ENCODE assay signal across 9 cellular contexts in genomic region chr6:127518212-127518709, GRCh38. TPM values are rescaled to one million over a fixed set of nuclear protein-coding genes. Genes with fewer than 3 reads are reported as not detected.
A peak's percentile ranks its signal among the peaks of the same experiment; 100 is the strongest.
DNase-seq lines count a peak whose midpoint lies in the region; ATAC-seq and TF ChIP-seq lines count a peak whose summit lies in the region.
"Had no signal": no experiment of that assay in that cellular context is flagged by ENCODE, and none has a peak within 500 bp of the region (broad histone marks: within the 10 kb centered on the region; RNA-seq: fewer than 3 reads in every experiment).

No MANE protein-coding gene starts in this region.

- CTCF ChIA-PET in AG04450 (lab: Charles Lee): interaction anchor here (0.6 to 3.9 kb wide), 3 partner anchors 22 to 252 kb away, joined by 3 to 42 read pairs (median 6); partner anchors contain the start of gene RNF146

- no peak for DNase-seq in AG04450 (ENCODE audit: low read depth, low spot score)
- peak; percentile 62 for DNase-seq in GM23338 (ENCODE audit: low spot score)
- peak; percentile 47 for DNase-seq in WERI-Rb-1
- no peak for DNase-seq in NCI-H1048 (lab: John Stamatoyannopoulos, UW)
- DNase-seq in UCSD-AML1 (lab: John Stamatoyannopoulos, UW; ENCODE audit: unreplicated experiment): no peak
- DNase-seq in HuH-7 (ENCODE audit: low spot score): no peak
- DNase-seq: cerebellar nuclear complex had no signal

- POLR2A ChIA-PET in AG04450 (lab: Yijun Ruan, JAX): no interaction called here

- H3K9me3 Mint-ChIP-seq in GM23338: no peaks in the 10 kb centered on the region

- H3K79me2 ChIP-seq in GM23338 (replicated peaks; ENCODE audit: insufficient read depth): 0 out of 2 replicates have a peak, but pooled peaks cover 8% of the 10 kb centered on the region

- H3K9me2 ChIP-seq in GM23338 (ENCODE audit: insufficient read depth): no peaks in the 10 kb centered on the region

- H3K4me2 ChIP-seq in GM23338: peak overlapping the region; percentile 96

- H3K27ac Mint-ChIP-seq in GM23338: peak overlapping the region; percentile 79; the same call in 1 of the 2 replicates

- H3K4me3 Mint-ChIP-seq in GM23338: peak overlapping the region; percentile 86

- H3K9me3 ChIP-seq in AG04450 (ENCODE audit: control insufficient read depth, insufficient read depth, low read length) (no peaks in the 10 kb centered on the region; the same call in 1 of the 2 replicates), WERI-Rb-1 (ENCODE audit: severe bottlenecking) (no peaks in the 10 kb centered on the region), iPS-18c (ENCODE audit: control insufficient read depth, insufficient read depth, low read length) (no peaks in the 10 kb centered on the region)

- peaks cover 22% of the 10 kb centered on the region for H3K27me3 Mint-ChIP-seq in GM23338 (ENCODE audit: insufficient read depth, low read depth, poor library complexity)

- H3K27ac ChIP-seq in AG04450 (ENCODE audit: low read depth, low read length) (no peak overlapping the region), GM23338 (ENCODE audit: low read depth) (peak overlapping the region; percentile 90; the same call in 1 of the 2 replicates), WERI-Rb-1 (peak overlapping the region; percentile 97)

- H3F3A ChIP-seq in GM23338 (replicated peaks; ENCODE audit: low read depth): 0 out of 2 replicates have a peak, but pooled peaks cover 6% of the 10 kb centered on the region

- H3K36me3 Mint-ChIP-seq in GM23338 (ENCODE audit: low read depth): peaks cover 14% of the 10 kb centered on the region

- H3K4me3 ChIP-seq in AG04450 (ENCODE audit: low read depth, low read length) (peak overlapping the region; percentile 58), GM23338 (peak overlapping the region; percentile 89), WERI-Rb-1 (ENCODE audit: low read depth, low read length) (peak overlapping the region; percentile 91), iPS-18c (ENCODE audit: insufficient read depth, low read depth, low read length) (peak overlapping the region; percentile 79)

- H3K4me1 ChIP-seq in GM23338 (ENCODE audit: insufficient read depth): peaks cover 23% of the 10 kb centered on the region

- H3K4me1 Mint-ChIP-seq in GM23338: peaks cover 33% of the 10 kb centered on the region

- peaks cover 11% of the 10 kb centered on the region; the same call in 1 of the 2 replicates for H4K20me1 ChIP-seq in GM23338 (replicated peaks; ENCODE audit: insufficient read depth)

- H3K36me3 ChIP-seq in GM23338 (ENCODE audit: insufficient read depth) (peaks cover 6% of the 10 kb centered on the region; the same call in 1 of the 2 replicates), WERI-Rb-1 (peaks cover 38% of the 10 kb centered on the region)

- no peak for TF ChIP-seq CTCF in AG04450 (IDR thresholded peaks at IDR 0.05; ENCODE audit: low read depth, low read length)
- TF ChIP-seq CTCF in GM23338 (conservative IDR thresholded peaks at IDR 0.05; ENCODE audit: low read depth in 2 of 2): no peak
- TF ChIP-seq CTCF in WERI-Rb-1 (IDR thresholded peaks at IDR 0.05; ENCODE audit: low read depth, low read length): no peak

- H2AFZ ChIP-seq in GM23338: peak overlapping the region; percentile 94

- H3K27me3 ChIP-seq in AG04450 (ENCODE audit: control insufficient read depth, insufficient read depth, low read length): no peaks in the 10 kb centered on the region
- peaks cover 28% of the 10 kb centered on the region for H3K27me3 ChIP-seq in GM23338 (ENCODE audit: insufficient read depth)
- no peaks in the 10 kb centered on the region for H3K27me3 ChIP-seq in WERI-Rb-1 (ENCODE audit: insufficient read depth, low read depth, severe bottlenecking)

- ATAC-seq in GM23338 (no peak), GM19351 (IDR thresholded peaks at IDR 0.05; ENCODE audit: unreplicated experiment) (no peak)

TF ChIP-seq in GM23338, 12 proteins besides CTCF, POLR2A, EP300 and RAD21 (continues in another document):
- TF ChIP-seq CREB1 (CRISPR knock-in tag; IDR thresholded peaks at IDR 0.05; ENCODE audit: low read depth): no peak
- no peak for TF ChIP-seq REST (IDR thresholded peaks at IDR 0.05; ENCODE audit: unreplicated experiment)
- no peak for TF ChIP-seq ZNF331 (CRISPR knock-in tag; IDR thresholded peaks at IDR 0.05; ENCODE audit: low read depth)

RNA-seq across cellular contexts. Expression of gene C6orf58, which starts 58.7 kb away (rescaled TPM):
- polyA plus RNA-seq in AG04450 (2011; rRNA removed) (0.12 TPM in 1 of 2 replicates, not detected in the other), GM23338 (2016; fragmentation: Nextera tagmentation; extraction: Ambion mirVana) (0.18 TPM in 1 of 2 replicates, not detected in the other)
- polyA minus RNA-seq in AG04450 (2011; rRNA and poly(A)+ RNA removed): not detected in 2 replicates
- total RNA-seq in GM23338 (2014; rRNA removed; shearing (Covaris generic)): not detected in 2 replicates

RNA-seq across cellular contexts. Expression of gene KIAA0408, which starts 59.1 kb away (rescaled TPM):
- polyA plus RNA-seq in AG04450 (2011; rRNA removed) (4.7 and 6.3 TPM in 2 replicates), GM23338 (2016; fragmentation: Nextera tagmentation; extraction: Ambion mirVana) (6.5 and 9.1 TPM in 2 replicates)
- 1.8 and 2.4 TPM in 2 replicates for polyA minus RNA-seq in AG04450 (2011; rRNA and poly(A)+ RNA removed)
- total RNA-seq in GM23338 (2014; rRNA removed; shearing (Covaris generic)): 4.0 and 7.6 TPM in 2 replicates

Comparison
In these comparisons a context has a peak if more than half of its experiments do, and no peak if none do; other contexts are left out.
1. DNase-seq: peak in GM23338 (single experiment) and WERI-Rb-1 (single experiment); none in AG04450 (single experiment), NCI-H1048 (single experiment), UCSD-AML1 (single experiment) and HuH-7 (single experiment).
2. Peak in every context shown above with its lines, with median percentiles within 50 percentile points of each other: H3K4me3 ChIP-seq.